Comparison of ENCODE assay signal across 1 cellular context in genomic region chr12:10595881-10596280, GRCh38.
A peak's percentile ranks its signal among the peaks of the same experiment; 100 is the strongest.
TF ChIP-seq lines count a peak whose summit lies in the region.

No MANE protein-coding gene starts in this region.

TF ChIP-seq in GM12878, 131 proteins besides CTCF, POLR2A, EP300 and RAD21:
- TF ChIP-seq POLR2AphosphoS2 (IDR thresholded peaks at IDR 0.05; ENCODE audit: low read depth, low read length) (no peak), MTA2 (IDR thresholded peaks at IDR 0.05; ENCODE audit: low read depth) (peak; percentile 51; the same call in 1 of the 2 replicates), YBX1 (IDR thresholded peaks at IDR 0.05) (no peak)
